Comparison of ENCODE assay signal across 12 cellular contexts in the genomic region with DNA sequence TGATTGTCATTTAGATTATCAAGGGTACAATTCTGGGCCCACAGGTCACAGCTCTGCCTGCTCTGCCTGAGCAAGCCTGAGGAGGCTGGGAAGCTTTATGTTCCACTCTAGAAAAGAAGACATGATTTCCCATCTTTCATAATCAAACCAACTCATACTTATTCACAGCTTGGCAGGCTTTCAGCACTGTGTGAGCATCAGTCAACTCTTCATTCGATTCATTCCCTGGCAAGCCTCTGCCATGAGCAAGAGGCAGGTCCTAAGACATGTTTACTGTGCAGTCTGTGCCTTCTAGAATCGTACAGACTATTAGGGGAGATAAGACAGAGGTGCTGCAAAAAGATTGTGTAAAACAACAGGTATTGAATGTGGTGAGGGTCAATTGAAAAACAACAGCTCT. TPM values are rescaled to one million over a fixed set of nuclear protein-coding genes. Genes with fewer than 3 reads are reported as not detected.
DNase-seq lines count a peak whose midpoint lies in the region; ATAC-seq and TF ChIP-seq lines count a peak whose summit lies in the region.
"Had no signal": no experiment of that assay in that cellular context is flagged by ENCODE, and none has a peak within 500 bp of the region (broad histone marks: within the 10 kb centered on the region; RNA-seq: fewer than 3 reads in every experiment).

No MANE protein-coding gene starts in this region.

- POLR2A ChIA-PET in IMR-90 (lab: Charles Lee; ENCODE audit: unreplicated experiment), result no interaction called here

- H3K9me3 ChIP-seq in IMR-90 (ENCODE audit: control insufficient read depth, insufficient read depth, low read length) (peaks cover 2% of the 10 kb centered on the region; the same call in 1 of the 2 replicates), mammary epithelial cell (replicated peaks; ENCODE audit: insufficient read depth, low read length) (peaks cover 17% of the 10 kb centered on the region)

- peak overlapping the region; percentile 85 for H2BK5ac ChIP-seq in IMR-90 (ENCODE audit: low read depth, low read length, poor library complexity, severe bottlenecking)

- peak; percentile 82 for DNase-seq in AG08395 (ENCODE audit: low spot score)
- peak; percentile 95 for DNase-seq in IMR-90
- peak; percentile 96 for DNase-seq in mammary epithelial cell
- peak; percentile 89 for DNase-seq in kidney tubule cell (ENCODE audit: low spot score)
- DNase-seq in C1 segment of cervical spinal cord (lab: John Stamatoyannopoulos, UW), result no peak
- no peak for DNase-seq in NCI-H1417 (lab: John Stamatoyannopoulos, UW)
- DNase-seq: activated CD4-positive, CD25-positive, alpha-beta regulatory T cell treated with anti-CD3 and anti-CD28 coated beads, Interleukin-2, amount 50 U/mL, for 72 hours; activated naive CD4-positive, alpha-beta T cell treated with anti-CD3 and anti-CD28 coated beads, Interleukin-2, amount 10 ng/mL, durations not matched to agents 7 days and 5 days; NCI-H146; Right ventricle myocardium superior had no signal

- H2AFZ ChIP-seq in IMR-90 (replicated peaks; ENCODE audit: low read length, poor library complexity) (peak overlapping the region; percentile 85), mammary epithelial cell (ENCODE audit: low read depth, low read length) (peak overlapping the region; percentile 74)

- H3K4me3 ChIP-seq in IMR-90 (ENCODE audit: insufficient read depth, low read depth, low read length), result no peak overlapping the region
- no peak overlapping the region for H3K4me3 ChIP-seq in mammary epithelial cell (replicated peaks in 1 of 3; ENCODE audit: insufficient read depth in 1 of 3, low read depth in 2 of 3, low read length in 3 of 3)

- peak overlapping the region; percentile 60 for H2BK20ac ChIP-seq in IMR-90 (ENCODE audit: low read depth, low read length)

- H3K4me1 Mint-ChIP-seq in stimulated activated memory B cell treated with anti-CD40 and anti-IgM and Interleukin-4, amounts not matched to agents 10 μg/mL and 1 μg/mL and 100 μg/mL, for 72 hours, result no peaks in the 10 kb centered on the region
- H3K4me1 Mint-ChIP-seq: activated naive CD4-positive, alpha-beta T cell treated with anti-CD3 and anti-CD28 coated beads, Interleukin-2, amount 10 ng/mL, durations not matched to agents 7 days and 5 days had no signal

- peaks cover 14% of the 10 kb centered on the region for H3K9me1 ChIP-seq in IMR-90 (ENCODE audit: insufficient read depth, low read length)

- H2BK120ac ChIP-seq in IMR-90 (ENCODE audit: low read depth, low read length), result peak overlapping the region; percentile 53; the same call in 1 of the 2 replicates

- no peak for TF ChIP-seq RAD21 in IMR-90 (IDR thresholded peaks at IDR 0.05; ENCODE audit: low read length)

- H3K4me1 ChIP-seq in IMR-90 (ENCODE audit: control insufficient read depth, insufficient read depth, low read length) (peaks cover 15% of the 10 kb centered on the region), mammary epithelial cell (ENCODE audit: insufficient read depth, low read length) (peaks cover 29% of the 10 kb centered on the region)

- H3K79me1 ChIP-seq in IMR-90 (ENCODE audit: low read depth in 1 of 2, low read length in 2 of 2), result no peaks in the 10 kb centered on the region

- H3K9ac ChIP-seq in IMR-90 (ENCODE audit: low read depth, low read length) (no peak overlapping the region), mammary epithelial cell (ENCODE audit: insufficient read depth, low read length) (peak overlapping the region; percentile 44)

- peak; percentile 71 for ATAC-seq in IMR-90 (ENCODE audit: low read depth)
- no peak for ATAC-seq in HG03520 (IDR thresholded peaks at IDR 0.05; ENCODE audit: unreplicated experiment)
- no peak for ATAC-seq in stimulated activated memory B cell treated with anti-CD40 and anti-IgM and Interleukin-4, amounts not matched to agents 10 μg/mL and 1 μg/mL and 100 μg/mL, for 72 hours

- peak overlapping the region in 1 of 2 experiments; percentile 58; a peak in 2 of 4 replicates for H4K8ac ChIP-seq in IMR-90 (ENCODE audit: low read depth in 2 of 2, low read length in 2 of 2)

- H4K20me1 ChIP-seq in IMR-90 (ENCODE audit: insufficient read depth, low read length) (peaks cover 4% of the 10 kb centered on the region), mammary epithelial cell (ENCODE audit: insufficient read depth, low read length) (no peaks in the 10 kb centered on the region)

- H3K27me3 Mint-ChIP-seq in stimulated activated memory B cell treated with anti-CD40 and anti-IgM and Interleukin-4, amounts not matched to agents 10 μg/mL and 1 μg/mL and 100 μg/mL, for 72 hours, result peaks cover 16% of the 10 kb centered on the region

- H3K18ac ChIP-seq in IMR-90 (ENCODE audit: low read depth, low read length), result peak overlapping the region; percentile 46; the same call in 1 of the 2 replicates

- 0 out of 2 replicates have a peak overlapping the region, but pooled peaks have one; percentile 6 for H3K56ac ChIP-seq in IMR-90 (ENCODE audit: extremely low read depth, insufficient read depth, low read length)

- CTCF ChIA-PET in IMR-90 (lab: Yijun Ruan, JAX) (interaction anchor here (0.5 to 2.2 kb wide), 16 partner anchors 10 to 176 kb away, joined by 3 to 10 read pairs (median 4); no protein-coding TSS in a partner anchor), mammary epithelial cell (lab: Charles Lee; ENCODE audit: low non-redundant PET) (interaction anchor here (0.5 to 1.4 kb wide), 6 partner anchors 23 to 329 kb away, joined by 3 to 14 read pairs (median 4); no protein-coding TSS in a partner anchor)

- no peaks in the 10 kb centered on the region for H3K36me3 Mint-ChIP-seq in stimulated activated memory B cell treated with anti-CD40 and anti-IgM and Interleukin-4, amounts not matched to agents 10 μg/mL and 1 μg/mL and 100 μg/mL, for 72 hours
- H3K36me3 Mint-ChIP-seq: activated naive CD4-positive, alpha-beta T cell treated with anti-CD3 and anti-CD28 coated beads, Interleukin-2, amount 10 ng/mL, durations not matched to agents 7 days and 5 days had no signal

- peak overlapping the region; percentile 27; the same call in 1 of the 2 replicates for H4K91ac ChIP-seq in IMR-90 (ENCODE audit: insufficient read depth, low read depth, low read length)

- BruUV-seq in IMR-90 (replicated peaks; lab: Mats Ljungman, UMichigan) (no TSS peak), mammary epithelial cell (replicated peaks; lab: Mats Ljungman, UMichigan) (no TSS peak)

- H4K5ac ChIP-seq in IMR-90 (ENCODE audit: low read depth, low read length), result peak overlapping the region; percentile 37; the same call in 1 of the 2 replicates

- no peak overlapping the region for H3K4me3 Mint-ChIP-seq in stimulated activated memory B cell treated with anti-CD40 and anti-IgM and Interleukin-4, amounts not matched to agents 10 μg/mL and 1 μg/mL and 100 μg/mL, for 72 hours
- H3K4me3 Mint-ChIP-seq: activated naive CD4-positive, alpha-beta T cell treated with anti-CD3 and anti-CD28 coated beads, Interleukin-2, amount 10 ng/mL, durations not matched to agents 7 days and 5 days had no signal

- no peak for TF ChIP-seq POLR2A in IMR-90 (IDR thresholded peaks at IDR 0.05; ENCODE audit: low read depth, low read length)

- H3K9me3 Mint-ChIP-seq in stimulated activated memory B cell treated with anti-CD40 and anti-IgM and Interleukin-4, amounts not matched to agents 10 μg/mL and 1 μg/mL and 100 μg/mL, for 72 hours, result peaks cover 4% of the 10 kb centered on the region
- H3K9me3 Mint-ChIP-seq: activated naive CD4-positive, alpha-beta T cell treated with anti-CD3 and anti-CD28 coated beads, Interleukin-2, amount 10 ng/mL, durations not matched to agents 7 days and 5 days had no signal

- H3K27ac ChIP-seq in IMR-90 (ENCODE audit: insufficient read depth, low read length) (peak overlapping the region; percentile 46), mammary epithelial cell (ENCODE audit: insufficient read depth, low read depth, low read length) (peak overlapping the region; percentile 85)

- in situ Hi-C loops in IMR-90 (cut with MboI; ENCODE audit: low sequenced_read_pairs), result loop anchor here (10.0 kb wide), 2 partner anchors 1036 to 1116 kb away; a partner anchor contains a TSS
- in situ Hi-C loops in mammary epithelial cell (cut with MboI; ENCODE audit: low sequenced_read_pairs in 2 of 2), result loop anchor here (5.0 to 10.0 kb wide), 2 partner anchors 153 to 156 kb away; a partner anchor contains a TSS

- no peaks in the 10 kb centered on the region for H3K36me3 ChIP-seq in IMR-90 (ENCODE audit: control insufficient read depth, insufficient read depth, low read length)
- no peaks in the 10 kb centered on the region for H3K36me3 ChIP-seq in mammary epithelial cell (ENCODE audit: insufficient read depth, low read length)

- H2AK9ac ChIP-seq in IMR-90 (replicated peaks; ENCODE audit: low read depth, low read length, poor library complexity), result peak overlapping the region; percentile 18

- peak overlapping the region; percentile 14 for H2AK5ac ChIP-seq in IMR-90 (ENCODE audit: low read depth, low read length)

- peak overlapping the region; percentile 74 for H3K14ac ChIP-seq in IMR-90 (replicated peaks; ENCODE audit: low read depth, low read length)

- H2BK15ac ChIP-seq in IMR-90 (ENCODE audit: low read depth, low read length), result peak overlapping the region; percentile 21; the same call in 1 of the 3 replicates

- H3K27me3 ChIP-seq in IMR-90 (ENCODE audit: control insufficient read depth, insufficient read depth, low read length) (peaks cover 1% of the 10 kb centered on the region), mammary epithelial cell (ENCODE audit: insufficient read depth, low read length) (no peaks in the 10 kb centered on the region)

- H3K79me2 ChIP-seq in mammary epithelial cell (ENCODE audit: insufficient read depth, low read length), result no peaks in the 10 kb centered on the region

- intact Hi-C loops in IMR-90 (cut with micrococcal nuclease) (loop anchor here (1.0 to 10.0 kb wide), 7 partner anchors 24 to 1032 kb away; a partner anchor contains a TSS), mammary epithelial cell (cut with micrococcal nuclease) (loop anchor here (1.0 to 10.0 kb wide), 9 partner anchors 10 to 1040 kb away; a partner anchor contains a TSS)

- TF ChIP-seq CTCF in IMR-90 (conservative IDR thresholded peaks at IDR 0.05; ENCODE audit: low read depth, low read length), result no peak
- no peak for TF ChIP-seq CTCF in mammary epithelial cell (conservative IDR thresholded peaks at IDR 0.05 in 1 of 2, IDR thresholded peaks at IDR 0.05 in 1 of 2; ENCODE audit: extremely low read depth in 1 of 2, insufficient read depth in 1 of 2, low read depth in 1 of 2, low read length in 2 of 2)

- peak overlapping the region; percentile 81 for H3K4ac ChIP-seq in IMR-90 (ENCODE audit: low read depth, low read length)

- H3K4me2 ChIP-seq in IMR-90 (ENCODE audit: low read depth, low read length), result peak overlapping the region; percentile 35
- peak overlapping the region; percentile 65 for H3K4me2 ChIP-seq in mammary epithelial cell (ENCODE audit: insufficient read depth, low read depth, low read length)

- H3K27ac Mint-ChIP-seq in stimulated activated memory B cell treated with anti-CD40 and anti-IgM and Interleukin-4, amounts not matched to agents 10 μg/mL and 1 μg/mL and 100 μg/mL, for 72 hours, result no peak overlapping the region
- H3K27ac Mint-ChIP-seq: activated naive CD4-positive, alpha-beta T cell treated with anti-CD3 and anti-CD28 coated beads, Interleukin-2, amount 10 ng/mL, durations not matched to agents 7 days and 5 days had no signal

- dilution Hi-C loops in IMR-90 (cut with HindIII; ENCODE audit: low sequenced_read_pairs, unreplicated experiment) (loop anchor here (25.0 kb wide), 1 partner anchor 168 kb away; a partner anchor contains a TSS), mammary epithelial cell (cut with HindIII; ENCODE audit: low sequenced_read_pairs) (loop anchor here (5.0 to 10.0 kb wide), 2 partner anchors 114 to 158 kb away; a partner anchor contains a TSS)

- H3K23ac ChIP-seq in IMR-90 (ENCODE audit: low read depth, low read length), result 0 out of 2 replicates have a peak overlapping the region, but pooled peaks have one; percentile 33

- WGBS in IMR-90 (ENCODE audit: extremely low coverage in 2 of 2, insufficient read length in 1 of 2), 2 experiments, result no CpG with 5 or more reads among the region's 2 CpGs
- 5% methylated on average over 2 of the region's 2 CpGs for WGBS in mammary epithelial cell (ENCODE audit: low coverage, missing lambda C conversion rate)

RNA-seq across cellular contexts. Expression of a gene that starts 24.5 kb away (rescaled TPM):
- 61.9 and 64.7 TPM in 2 replicates for total RNA-seq in IMR-90 (2012; rRNA removed)
- polyA plus RNA-seq in IMR-90 (2012; rRNA removed), result 58.1 and 64.6 TPM in 2 replicates
- 38.9 and 51.3 TPM in 2 replicates for polyA plus RNA-seq in IMR-90 (2012; cell fraction: cytosol; rRNA removed)
- 85.2 and 89.7 TPM in 2 replicates for polyA plus RNA-seq in IMR-90 (2012; cell fraction: nucleus; rRNA removed; ENCODE audit: low replicate concordance)
- 100 to 1,000 TPM in 1 of 2 donors, 10 to 100 TPM in 1; 92.2 to 130 TPM for total RNA-seq in mammary epithelial cell
- 43.7 TPM for polyA plus RNA-seq in mammary epithelial cell
- 159 TPM for polyA minus RNA-seq in mammary epithelial cell

Comparison
In these comparisons a context has a peak if more than half of its experiments do, and no peak if none do; other contexts are left out.
1. DNase-seq: peak in AG08395 (single experiment), IMR-90 (single experiment), mammary epithelial cell (single experiment) and kidney tubule cell (single experiment); none in C1 segment of cervical spinal cord (0 of 14) and NCI-H1417 (0 of 3).